Comparison of ENCODE assay signal across 3 cellular contexts in the genomic region with DNA sequence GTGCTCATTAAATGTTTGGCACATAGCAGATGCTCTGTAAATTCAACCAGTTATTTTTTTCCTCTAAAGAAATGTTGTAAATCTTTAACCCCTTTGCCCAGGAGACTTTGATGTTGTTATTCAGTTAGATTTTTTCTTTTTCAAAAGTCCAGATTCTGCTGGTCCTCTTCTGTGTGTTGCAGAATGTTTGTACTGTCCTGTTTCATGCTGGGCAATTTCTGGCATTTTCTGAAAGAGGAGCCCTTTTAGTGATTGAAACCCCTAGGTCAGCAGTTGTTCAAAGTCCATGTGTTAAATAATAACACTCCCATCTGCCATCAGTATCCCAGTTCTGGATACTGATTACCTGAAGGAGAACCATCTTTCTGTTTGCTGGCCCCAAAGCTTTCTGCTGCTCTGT.
TF ChIP-seq lines count a peak whose summit lies in the region.

No MANE protein-coding gene starts in this region.

TF ChIP-seq in HepG2, 621 proteins besides CTCF, POLR2A, EP300 and RAD21 (continued from another document and continues in another):
- TF ChIP-seq, protein P1, sequence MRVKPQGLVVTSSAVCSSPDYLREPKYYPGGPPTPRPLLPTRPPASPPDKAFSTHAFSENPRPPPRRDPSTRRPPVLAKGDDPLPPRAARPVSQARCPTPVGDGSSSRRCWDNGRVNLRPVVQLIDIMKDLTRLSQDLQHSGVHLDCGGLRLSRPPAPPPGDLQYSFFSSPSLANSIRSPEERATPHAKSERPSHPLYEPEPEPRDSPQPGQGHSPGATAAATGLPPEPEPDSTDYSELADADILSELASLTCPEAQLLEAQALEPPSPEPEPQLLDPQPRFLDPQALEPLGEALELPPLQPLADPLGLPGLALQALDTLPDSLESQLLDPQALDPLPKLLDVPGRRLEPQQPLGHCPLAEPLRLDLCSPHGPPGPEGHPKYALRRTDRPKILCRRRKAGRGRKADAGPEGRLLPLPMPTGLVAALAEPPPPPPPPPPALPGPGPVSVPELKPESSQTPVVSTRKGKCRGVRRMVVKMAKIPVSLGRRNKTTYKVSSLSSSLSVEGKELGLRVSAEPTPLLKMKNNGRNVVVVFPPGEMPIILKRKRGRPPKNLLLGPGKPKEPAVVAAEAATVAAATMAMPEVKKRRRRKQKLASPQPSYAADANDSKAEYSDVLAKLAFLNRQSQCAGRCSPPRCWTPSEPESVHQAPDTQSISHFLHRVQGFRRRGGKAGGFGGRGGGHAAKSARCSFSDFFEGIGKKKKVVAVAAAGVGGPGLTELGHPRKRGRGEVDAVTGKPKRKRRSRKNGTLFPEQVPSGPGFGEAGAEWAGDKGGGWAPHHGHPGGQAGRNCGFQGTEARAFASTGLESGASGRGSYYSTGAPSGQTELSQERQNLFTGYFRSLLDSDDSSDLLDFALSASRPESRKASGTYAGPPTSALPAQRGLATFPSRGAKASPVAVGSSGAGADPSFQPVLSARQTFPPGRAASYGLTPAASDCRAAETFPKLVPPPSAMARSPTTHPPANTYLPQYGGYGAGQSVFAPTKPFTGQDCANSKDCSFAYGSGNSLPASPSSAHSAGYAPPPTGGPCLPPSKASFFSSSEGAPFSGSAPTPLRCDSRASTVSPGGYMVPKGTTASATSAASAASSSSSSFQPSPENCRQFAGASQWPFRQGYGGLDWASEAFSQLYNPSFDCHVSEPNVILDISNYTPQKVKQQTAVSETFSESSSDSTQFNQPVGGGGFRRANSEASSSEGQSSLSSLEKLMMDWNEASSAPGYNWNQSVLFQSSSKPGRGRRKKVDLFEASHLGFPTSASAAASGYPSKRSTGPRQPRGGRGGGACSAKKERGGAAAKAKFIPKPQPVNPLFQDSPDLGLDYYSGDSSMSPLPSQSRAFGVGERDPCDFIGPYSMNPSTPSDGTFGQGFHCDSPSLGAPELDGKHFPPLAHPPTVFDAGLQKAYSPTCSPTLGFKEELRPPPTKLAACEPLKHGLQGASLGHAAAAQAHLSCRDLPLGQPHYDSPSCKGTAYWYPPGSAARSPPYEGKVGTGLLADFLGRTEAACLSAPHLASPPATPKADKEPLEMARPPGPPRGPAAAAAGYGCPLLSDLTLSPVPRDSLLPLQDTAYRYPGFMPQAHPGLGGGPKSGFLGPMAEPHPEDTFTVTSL (CRISPR knock-in tag; IDR thresholded peaks at IDR 0.05; ENCODE audit: borderline replicate concordance): peak; percentile 73; the same call in 1 of the 2 replicates
- TF ChIP-seq SAP130 (CRISPR knock-in tag; IDR thresholded peaks at IDR 0.05; ENCODE audit: low read depth): peak; percentile 26; the same call in 1 of the 2 replicates
- no peak for TF ChIP-seq ZNF629 (CRISPR knock-in tag; conservative IDR thresholded peaks at IDR 0.05)
- TF ChIP-seq, protein P2, sequence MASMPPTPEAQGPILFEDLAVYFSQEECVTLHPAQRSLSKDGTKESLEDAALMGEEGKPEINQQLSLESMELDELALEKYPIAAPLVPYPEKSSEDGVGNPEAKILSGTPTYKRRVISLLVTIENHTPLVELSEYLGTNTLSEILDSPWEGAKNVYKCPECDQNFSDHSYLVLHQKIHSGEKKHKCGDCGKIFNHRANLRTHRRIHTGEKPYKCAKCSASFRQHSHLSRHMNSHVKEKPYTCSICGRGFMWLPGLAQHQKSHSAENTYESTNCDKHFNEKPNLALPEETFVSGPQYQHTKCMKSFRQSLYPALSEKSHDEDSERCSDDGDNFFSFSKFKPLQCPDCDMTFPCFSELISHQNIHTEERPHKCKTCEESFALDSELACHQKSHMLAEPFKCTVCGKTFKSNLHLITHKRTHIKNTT (CRISPR knock-in tag; IDR thresholded peaks at IDR 0.05): no peak
- no peak for TF ChIP-seq FOXO1 (CRISPR knock-in tag; IDR thresholded peaks at IDR 0.05)
- TF ChIP-seq ZNF577 (CRISPR knock-in tag; IDR thresholded peaks at IDR 0.05; ENCODE audit: borderline replicate concordance, low read depth): no peak
- TF ChIP-seq ZFP90 (CRISPR knock-in tag; IDR thresholded peaks at IDR 0.05; ENCODE audit: borderline replicate concordance): no peak

TF ChIP-seq in GM12891, 5 proteins besides CTCF, POLR2A, EP300 and RAD21 (continued from another document):
- no peak for TF ChIP-seq PAX5 (IDR thresholded peaks at IDR 0.05; ENCODE audit: insufficient read depth, low read length, severe bottlenecking)
- TF ChIP-seq POLR2AphosphoS5 (IDR thresholded peaks at IDR 0.05; ENCODE audit: low read depth, low read length): no peak
- no peak for TF ChIP-seq SPI1 (IDR thresholded peaks at IDR 0.05; ENCODE audit: low read depth, low read length)
- TF ChIP-seq POU2F2 (IDR thresholded peaks at IDR 0.05; ENCODE audit: low read depth, low read length): no peak

TF ChIP-seq in WTC11, 78 proteins besides CTCF, POLR2A, EP300 and RAD21:
- TF ChIP-seq, protein P3, sequence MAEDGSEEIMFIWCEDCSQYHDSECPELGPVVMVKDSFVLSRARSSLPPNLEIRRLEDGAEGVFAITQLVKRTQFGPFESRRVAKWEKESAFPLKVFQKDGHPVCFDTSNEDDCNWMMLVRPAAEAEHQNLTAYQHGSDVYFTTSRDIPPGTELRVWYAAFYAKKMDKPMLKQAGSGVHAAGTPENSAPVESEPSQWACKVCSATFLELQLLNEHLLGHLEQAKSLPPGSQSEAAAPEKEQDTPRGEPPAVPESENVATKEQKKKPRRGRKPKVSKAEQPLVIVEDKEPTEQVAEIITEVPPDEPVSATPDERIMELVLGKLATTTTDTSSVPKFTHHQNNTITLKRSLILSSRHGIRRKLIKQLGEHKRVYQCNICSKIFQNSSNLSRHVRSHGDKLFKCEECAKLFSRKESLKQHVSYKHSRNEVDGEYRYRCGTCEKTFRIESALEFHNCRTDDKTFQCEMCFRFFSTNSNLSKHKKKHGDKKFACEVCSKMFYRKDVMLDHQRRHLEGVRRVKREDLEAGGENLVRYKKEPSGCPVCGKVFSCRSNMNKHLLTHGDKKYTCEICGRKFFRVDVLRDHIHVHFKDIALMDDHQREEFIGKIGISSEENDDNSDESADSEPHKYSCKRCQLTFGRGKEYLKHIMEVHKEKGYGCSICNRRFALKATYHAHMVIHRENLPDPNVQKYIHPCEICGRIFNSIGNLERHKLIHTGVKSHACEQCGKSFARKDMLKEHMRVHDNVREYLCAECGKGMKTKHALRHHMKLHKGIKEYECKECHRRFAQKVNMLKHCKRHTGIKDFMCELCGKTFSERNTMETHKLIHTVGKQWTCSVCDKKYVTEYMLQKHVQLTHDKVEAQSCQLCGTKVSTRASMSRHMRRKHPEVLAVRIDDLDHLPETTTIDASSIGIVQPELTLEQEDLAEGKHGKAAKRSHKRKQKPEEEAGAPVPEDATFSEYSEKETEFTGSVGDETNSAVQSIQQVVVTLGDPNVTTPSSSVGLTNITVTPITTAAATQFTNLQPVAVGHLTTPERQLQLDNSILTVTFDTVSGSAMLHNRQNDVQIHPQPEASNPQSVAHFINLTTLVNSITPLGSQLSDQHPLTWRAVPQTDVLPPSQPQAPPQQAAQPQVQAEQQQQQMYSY (CRISPR knock-in tag; IDR thresholded peaks at IDR 0.05): no peak
- TF ChIP-seq NR2C2 (CRISPR knock-in tag; IDR thresholded peaks at IDR 0.05): no peak
- TF ChIP-seq, protein P4, sequence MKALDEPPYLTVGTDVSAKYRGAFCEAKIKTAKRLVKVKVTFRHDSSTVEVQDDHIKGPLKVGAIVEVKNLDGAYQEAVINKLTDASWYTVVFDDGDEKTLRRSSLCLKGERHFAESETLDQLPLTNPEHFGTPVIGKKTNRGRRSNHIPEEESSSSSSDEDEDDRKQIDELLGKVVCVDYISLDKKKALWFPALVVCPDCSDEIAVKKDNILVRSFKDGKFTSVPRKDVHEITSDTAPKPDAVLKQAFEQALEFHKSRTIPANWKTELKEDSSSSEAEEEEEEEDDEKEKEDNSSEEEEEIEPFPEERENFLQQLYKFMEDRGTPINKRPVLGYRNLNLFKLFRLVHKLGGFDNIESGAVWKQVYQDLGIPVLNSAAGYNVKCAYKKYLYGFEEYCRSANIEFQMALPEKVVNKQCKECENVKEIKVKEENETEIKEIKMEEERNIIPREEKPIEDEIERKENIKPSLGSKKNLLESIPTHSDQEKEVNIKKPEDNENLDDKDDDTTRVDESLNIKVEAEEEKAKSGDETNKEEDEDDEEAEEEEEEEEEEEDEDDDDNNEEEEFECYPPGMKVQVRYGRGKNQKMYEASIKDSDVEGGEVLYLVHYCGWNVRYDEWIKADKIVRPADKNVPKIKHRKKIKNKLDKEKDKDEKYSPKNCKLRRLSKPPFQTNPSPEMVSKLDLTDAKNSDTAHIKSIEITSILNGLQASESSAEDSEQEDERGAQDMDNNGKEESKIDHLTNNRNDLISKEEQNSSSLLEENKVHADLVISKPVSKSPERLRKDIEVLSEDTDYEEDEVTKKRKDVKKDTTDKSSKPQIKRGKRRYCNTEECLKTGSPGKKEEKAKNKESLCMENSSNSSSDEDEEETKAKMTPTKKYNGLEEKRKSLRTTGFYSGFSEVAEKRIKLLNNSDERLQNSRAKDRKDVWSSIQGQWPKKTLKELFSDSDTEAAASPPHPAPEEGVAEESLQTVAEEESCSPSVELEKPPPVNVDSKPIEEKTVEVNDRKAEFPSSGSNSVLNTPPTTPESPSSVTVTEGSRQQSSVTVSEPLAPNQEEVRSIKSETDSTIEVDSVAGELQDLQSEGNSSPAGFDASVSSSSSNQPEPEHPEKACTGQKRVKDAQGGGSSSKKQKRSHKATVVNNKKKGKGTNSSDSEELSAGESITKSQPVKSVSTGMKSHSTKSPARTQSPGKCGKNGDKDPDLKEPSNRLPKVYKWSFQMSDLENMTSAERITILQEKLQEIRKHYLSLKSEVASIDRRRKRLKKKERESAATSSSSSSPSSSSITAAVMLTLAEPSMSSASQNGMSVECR (CRISPR knock-in tag; IDR thresholded peaks at IDR 0.05; ENCODE audit: borderline replicate concordance): no peak
